Comparison of ENCODE assay signal across 8 cellular contexts in genomic region chr1:26771285-26771642, GRCh38. TPM values are rescaled to one million over a fixed set of nuclear protein-coding genes. Genes with fewer than 3 reads are reported as not detected.
DNase-seq lines count a peak whose midpoint lies in the region; ATAC-seq lines count a peak whose summit lies in the region.

No MANE protein-coding gene starts in this region.

- peak overlapping the region; percentile 75 for H3K27ac Mint-ChIP-seq in stimulated activated naive CD8-positive, alpha-beta T cell treated with anti-CD3 and anti-CD28 coated beads, Interleukin-15, Interleukin-2, amounts not matched to agents 100 ng/mL and 50 ng/mL, for 24 hours
- peak overlapping the region in 7 of 10 donors; percentile 28 to 90 (median 66) for H3K27ac Mint-ChIP-seq in naive thymus-derived CD8-positive, alpha-beta T cell

- peak overlapping the region; percentile 44 for H3K27ac ChIP-seq in cingulate gyrus (ENCODE audit: low read depth, low read length)

- no peaks in the 10 kb centered on the region for H3K9me3 Mint-ChIP-seq in stimulated activated naive CD8-positive, alpha-beta T cell treated with anti-CD3 and anti-CD28 coated beads, Interleukin-15, Interleukin-2, amounts not matched to agents 100 ng/mL and 50 ng/mL, for 24 hours
- H3K9me3 Mint-ChIP-seq in naive thymus-derived CD8-positive, alpha-beta T cell: no peaks in the 10 kb centered on the region

- H3K4me3 Mint-ChIP-seq in stimulated activated naive CD8-positive, alpha-beta T cell treated with anti-CD3 and anti-CD28 coated beads, Interleukin-15, Interleukin-2, amounts not matched to agents 100 ng/mL and 50 ng/mL, for 24 hours: no peak overlapping the region
- H3K4me3 Mint-ChIP-seq in naive thymus-derived CD8-positive, alpha-beta T cell: no peak overlapping the region

- peaks cover 44% of the 10 kb centered on the region for H3K4me1 Mint-ChIP-seq in stimulated activated naive CD8-positive, alpha-beta T cell treated with anti-CD3 and anti-CD28 coated beads, Interleukin-15, Interleukin-2, amounts not matched to agents 100 ng/mL and 50 ng/mL, for 24 hours (ENCODE audit: low read depth)
- peaks cover 4 to 20% (median 9%) of the 10 kb centered on the region in 4 donors for H3K4me1 Mint-ChIP-seq in naive thymus-derived CD8-positive, alpha-beta T cell

- H3K27me3 Mint-ChIP-seq in stimulated activated naive CD8-positive, alpha-beta T cell treated with anti-CD3 and anti-CD28 coated beads, Interleukin-15, Interleukin-2, amounts not matched to agents 100 ng/mL and 50 ng/mL, for 24 hours: no peaks in the 10 kb centered on the region
- no peaks in the 10 kb centered on the region for H3K27me3 Mint-ChIP-seq in naive thymus-derived CD8-positive, alpha-beta T cell

- POLR2A ChIA-PET in naive thymus-derived CD8-positive, alpha-beta T cell (lab: Charles Lee): interaction anchor here (0.8 to 1.6 kb wide), 2 partner anchors 16 to 27 kb away, joined by 3 to 7 read pairs; partner anchors contain the start of gene PIGV

- ATAC-seq in stimulated activated naive CD8-positive, alpha-beta T cell treated with anti-CD3 and anti-CD28 coated beads, Interleukin-15, Interleukin-2, amounts not matched to agents 100 U/mL and 50 U/mL, for 24 hours: no peak
- no peak for ATAC-seq in naive thymus-derived CD8-positive, alpha-beta T cell
- ATAC-seq in GM19395 (IDR thresholded peaks at IDR 0.05; ENCODE audit: unreplicated experiment) (no peak), HG02759 (IDR thresholded peaks at IDR 0.05; ENCODE audit: unreplicated experiment) (no peak), GM19351 (IDR thresholded peaks at IDR 0.05; ENCODE audit: unreplicated experiment) (no peak)

- H3K36me3 Mint-ChIP-seq in stimulated activated naive CD8-positive, alpha-beta T cell treated with anti-CD3 and anti-CD28 coated beads, Interleukin-15, Interleukin-2, amounts not matched to agents 100 ng/mL and 50 ng/mL, for 24 hours (ENCODE audit: low read depth): peaks cover 97% of the 10 kb centered on the region
- peaks cover 0 to 99% (median 26%) of the 10 kb centered on the region in 3 donors for H3K36me3 Mint-ChIP-seq in naive thymus-derived CD8-positive, alpha-beta T cell

- DNase-seq in stimulated activated naive CD8-positive, alpha-beta T cell treated with anti-CD3 and anti-CD28 coated beads, Interleukin-15, Interleukin-2, amounts not matched to agents 100 U/mL and 50 U/mL, for 24 hours: no peak
- no peak for DNase-seq in naive thymus-derived CD8-positive, alpha-beta T cell
- no peak for DNase-seq in hypothalamus (lab: John Stamatoyannopoulos, UW)

RNA-seq across cellular contexts. Expression of gene PIGV, which starts 16.5 kb away (rescaled TPM):
- 10 to 100 TPM; 25.2 to 27.2 TPM for total RNA-seq in naive thymus-derived CD8-positive, alpha-beta T cell
- polyA plus RNA-seq in naive thymus-derived CD8-positive, alpha-beta T cell: 10 to 100 TPM in 1 of 3 donors, 1 to 10 TPM in 2; 8.2 to 14.4 (median 9.6) TPM

RNA-seq across cellular contexts. Expression of gene ZDHHC18, which starts 55.2 kb away (rescaled TPM):
- total RNA-seq in naive thymus-derived CD8-positive, alpha-beta T cell: 10 to 100 TPM; 29.9 to 37.4 TPM
- 10 to 100 TPM in 2 of 3 donors, 1 to 10 TPM in 1; 4.6 to 17.2 (median 12.8) TPM for polyA plus RNA-seq in naive thymus-derived CD8-positive, alpha-beta T cell
